Comparison of ENCODE assay signal across 6 cellular contexts in the genomic region with DNA sequence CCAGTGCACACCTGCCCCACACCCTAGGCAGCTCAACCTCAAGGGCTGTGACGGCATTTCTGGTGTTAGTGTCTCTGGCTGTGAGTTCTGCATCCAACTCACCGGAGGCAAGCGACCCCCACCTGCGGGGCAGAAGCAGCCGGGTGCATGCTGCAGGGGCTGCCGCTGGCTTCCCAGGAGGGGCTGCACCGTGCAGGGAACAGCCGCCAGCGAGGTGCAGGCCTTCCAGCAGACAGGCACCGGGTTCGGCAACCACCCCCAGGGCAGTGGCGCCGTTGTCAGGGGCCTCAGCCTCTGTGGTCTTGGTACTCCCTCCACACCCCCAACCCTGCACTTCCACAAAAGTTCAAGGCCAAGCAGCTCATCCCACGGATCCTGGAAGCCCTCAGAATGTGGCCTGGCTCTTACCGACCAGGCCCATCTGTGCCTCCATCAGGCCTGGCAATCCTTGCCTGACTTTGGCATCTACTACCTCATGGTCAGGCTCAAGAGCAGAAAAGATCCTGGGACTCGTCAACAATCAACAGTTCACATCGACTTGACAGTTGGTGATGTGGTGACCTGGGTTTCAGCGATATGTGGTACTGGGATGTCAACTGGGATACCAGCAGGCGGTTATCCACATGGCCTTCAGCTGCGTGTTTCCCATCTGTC.
DNase-seq lines count a peak whose midpoint lies in the region; ATAC-seq and TF ChIP-seq lines count a peak whose summit lies in the region.
"Not testable (repeated sequence)": the region's sequence is repeated elsewhere in the genome, so short reads cannot be mapped to it uniquely, and the experiment has no call there.

No MANE protein-coding gene starts in this region.

- H3K36me3 ChIP-seq in upper lobe of right lung = not testable (repeated sequence)

- H3K4me3 Mint-ChIP-seq in natural killer cell treated with Interleukin-12 subunit alpha and Interleukin-12 subunit beta and Interleukin-15 and Interleukin-18, amount 100 ng/mL, for 72 hours = not testable (repeated sequence)

- DNase-seq in HK-2 (ENCODE audit: unreplicated experiment) = peak; percentile 5
- peak; percentile 54 for DNase-seq in SK-N-DZ (ENCODE audit: low spot score)
- DNase-seq in cerebellar cortex (ENCODE audit: low spot score) = peak; percentile 82
- peak; percentile 42 for DNase-seq in islet precursor cell
- not testable (repeated sequence) for DNase-seq in natural killer cell treated with Interleukin-12 subunit alpha and Interleukin-12 subunit beta and Interleukin-15 and Interleukin-18, amount 100 ng/mL, for 72 hours (ENCODE audit: low spot score); upper lobe of right lung

- H3K9me3 Mint-ChIP-seq in natural killer cell treated with Interleukin-12 subunit alpha and Interleukin-12 subunit beta and Interleukin-15 and Interleukin-18, amount 100 ng/mL, for 72 hours = not testable (repeated sequence)

- not testable (repeated sequence) for H3K27ac ChIP-seq in upper lobe of right lung

- H3K27me3 ChIP-seq in upper lobe of right lung = not testable (repeated sequence)

- TF ChIP-seq CTCF in upper lobe of right lung (IDR thresholded peaks at IDR 0.05) = not testable (repeated sequence)

- ATAC-seq in natural killer cell treated with Interleukin-12 subunit alpha and Interleukin-12 subunit beta and Interleukin-15 and Interleukin-18, amount 100 ng/mL, for 72 hours = peak; percentile 24 to 31
- ATAC-seq in upper lobe of right lung = peak; percentile 26

- not testable (repeated sequence) for H3K4me1 ChIP-seq in upper lobe of right lung

- H3K4me1 Mint-ChIP-seq in natural killer cell treated with Interleukin-12 subunit alpha and Interleukin-12 subunit beta and Interleukin-15 and Interleukin-18, amount 100 ng/mL, for 72 hours (ENCODE audit: low read depth in 2 of 2) = not testable (repeated sequence)

- peaks cover 19 to 27% of the 10 kb centered on the region in 2 donors for H3K27me3 Mint-ChIP-seq in natural killer cell treated with Interleukin-12 subunit alpha and Interleukin-12 subunit beta and Interleukin-15 and Interleukin-18, amount 100 ng/mL, for 72 hours

- intact Hi-C loops in upper lobe of right lung (cut with DNase I) = not testable (repeated sequence)

- not testable (repeated sequence) for H3K27ac Mint-ChIP-seq in natural killer cell treated with Interleukin-12 subunit alpha and Interleukin-12 subunit beta and Interleukin-15 and Interleukin-18, amount 100 ng/mL, for 72 hours

- not testable (repeated sequence) for H3K36me3 Mint-ChIP-seq in natural killer cell treated with Interleukin-12 subunit alpha and Interleukin-12 subunit beta and Interleukin-15 and Interleukin-18, amount 100 ng/mL, for 72 hours

- H3K9me3 ChIP-seq in upper lobe of right lung = not testable (repeated sequence)

- not testable (repeated sequence) for H3K4me3 ChIP-seq in upper lobe of right lung
